ENCODE assay signal across 32 cellular contexts in the genomic region with DNA sequence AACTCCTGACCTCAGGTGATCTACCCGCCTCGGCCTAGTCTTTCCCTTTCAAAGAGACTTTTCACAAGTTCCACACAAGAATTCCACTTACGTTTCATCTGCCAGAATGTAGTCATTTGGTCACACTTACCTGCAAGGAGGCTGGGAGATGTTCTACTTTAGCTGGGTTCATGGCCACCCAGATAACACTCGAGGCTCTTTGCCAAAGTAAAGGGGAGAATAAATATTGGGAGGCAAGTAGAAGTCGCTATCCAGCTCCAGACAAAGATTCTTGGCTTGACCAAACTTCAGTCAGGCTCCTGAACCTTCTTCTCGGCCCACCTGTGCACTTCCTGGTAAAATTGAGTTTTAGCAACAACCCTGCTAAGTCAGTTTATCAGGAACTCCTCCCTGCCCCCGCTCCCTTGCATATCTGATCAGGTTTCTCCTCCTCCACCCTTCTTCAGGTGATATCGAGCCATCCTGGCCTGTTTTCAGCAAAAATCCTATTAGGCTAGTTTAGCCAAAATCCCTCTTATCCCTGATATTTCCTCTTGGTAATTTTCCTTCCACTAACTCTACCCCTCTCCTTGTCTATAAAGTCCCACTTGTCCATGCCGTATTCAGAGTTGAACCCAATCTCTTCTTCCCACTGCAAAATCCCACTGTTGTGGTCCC.
"Had no signal": no experiment of that assay in that cellular context is flagged by ENCODE, and none has a peak within 500 bp of the region (broad histone marks: within the 10 kb centered on the region; RNA-seq: fewer than 3 reads in every experiment).

No MANE protein-coding gene starts in this region.

- H3K9me3 Mint-ChIP-seq: activated CD4-positive, alpha-beta memory T cell treated with anti-CD3 and anti-CD28 coated beads, Interleukin-2, amount 10 ng/mL, durations not matched to agents 7 days and 5 days; activated T-cell treated with anti-CD3 and anti-CD28 coated beads, Interleukin-2, amount 50 U/mL, for 24 hours; T-helper 2 cell treated with Interferon-gamma antibody and Interleukin-4, amounts not matched to agents 5 μg/mL and 100 μg/mL, for 36 hours had no signal

- H3K4me3 Mint-ChIP-seq: activated B cell treated with CpG ODN at 0.5 μM for 24 hours; activated CD4-positive, alpha-beta memory T cell treated with anti-CD3 and anti-CD28 coated beads, Interleukin-2, amount 10 ng/mL, durations not matched to agents 7 days and 5 days; activated CD4-positive, alpha-beta T cell treated with anti-CD3 and anti-CD28 coated beads, Interleukin-2, amount 10 ng/mL, durations not matched to agents 24 days and 14 days; activated naive CD4-positive, alpha-beta T cell treated with anti-CD3 and anti-CD28 coated beads, Interleukin-2, amount 10 ng/mL, durations not matched to agents 7 days and 5 days; activated naive CD8-positive, alpha-beta T cell treated with anti-CD3 and anti-CD28 coated beads, Interleukin-2, amount 10 ng/mL, durations not matched to agents 7 days and 5 days; activated T-cell treated with anti-CD3 and anti-CD28 coated beads, Interleukin-2, amount 50 U/mL, for 24 hours; activated T-helper 1 cell treated with anti-CD3 and anti-CD28 coated beads, Interleukin-12 subunit alpha, Interleukin-12 subunit beta, Interleukin-2, Interleukin-4 antibody, amounts not matched to agents 30 ng/mL and 10 ng/mL and 1 ng/mL, durations not matched to agents 14 hours and 24 hours and 36 hours; central memory CD8-positive, alpha-beta T cell; dendritic cell treated with granulocyte-macrophage colony-stimulating factor and Interleukin-4, amounts not matched to agents 40 ng/mL and 50 ng/mL, for 4 days; endodermal cell; T-helper 17 cell; T-helper 2 cell treated with Interferon-gamma antibody and Interleukin-4, amounts not matched to agents 5 μg/mL and 100 μg/mL, for 36 hours had no signal

- H3K4me1 Mint-ChIP-seq: activated naive CD8-positive, alpha-beta T cell treated with anti-CD3 and anti-CD28 coated beads, Interleukin-2, amount 10 ng/mL, durations not matched to agents 7 days and 5 days; central memory CD8-positive, alpha-beta T cell had no signal

- H3K4me3 ChIP-seq: ascending aorta, coronary artery, dorsolateral prefrontal cortex, esophagus muscularis mucosa, gastrocnemius medialis, heart left ventricle had no signal

- H3K27me3 ChIP-seq: ascending aorta, brain microvascular endothelial cell, dorsolateral prefrontal cortex, esophagus muscularis mucosa, foreskin keratinocyte, gastrocnemius medialis, heart left ventricle had no signal

- H3K4me1 ChIP-seq: ascending aorta, esophagus muscularis mucosa, foreskin keratinocyte, heart left ventricle had no signal

- H3K27me3 Mint-ChIP-seq: activated B cell treated with CpG ODN at 0.5 μM for 24 hours; activated CD4-positive, alpha-beta T cell treated with anti-CD3 and anti-CD28 coated beads, Interleukin-2, amount 10 ng/mL, durations not matched to agents 24 days and 14 days; activated T-cell treated with anti-CD3 and anti-CD28 coated beads, Interleukin-2, amount 50 U/mL, for 24 hours; central memory CD8-positive, alpha-beta T cell; dendritic cell treated with granulocyte-macrophage colony-stimulating factor and Interleukin-4, amounts not matched to agents 40 ng/mL and 50 ng/mL, for 4 days; T-helper 17 cell had no signal

- H3K27ac ChIP-seq: ascending aorta, brain microvascular endothelial cell, coronary artery, dorsolateral prefrontal cortex, esophagus muscularis mucosa, foreskin keratinocyte, gastrocnemius medialis, heart left ventricle, WERI-Rb-1 had no signal

- DNase-seq: activated B cell treated with CpG ODN at 0.5 μM for 24 hours; activated CD4-positive, alpha-beta memory T cell treated with anti-CD3 and anti-CD28 coated beads, Interleukin-2, amount 10 ng/mL, durations not matched to agents 7 days and 5 days; activated CD4-positive, alpha-beta T cell treated with anti-CD3 and anti-CD28 coated beads, Interleukin-2, amount 10 ng/mL, durations not matched to agents 24 days and 14 days; activated CD8-positive, alpha-beta memory T cell treated with anti-CD3 and anti-CD28 coated beads, Interleukin-2, amount 50 U/mL, for 48 hours; activated effector memory CD4-positive, alpha-beta T cell treated with anti-CD3 and anti-CD28 coated beads, Interleukin-2, amount 50 U/mL, for 16 hours; activated naive CD4-positive, alpha-beta T cell treated with anti-CD3 and anti-CD28 coated beads, Interleukin-2, amount 10 ng/mL, durations not matched to agents 7 days and 5 days; activated naive CD8-positive, alpha-beta T cell treated with anti-CD3 and anti-CD28 coated beads, Interleukin-2, amount 10 ng/mL, durations not matched to agents 7 days and 5 days; activated T-cell treated with anti-CD3 and anti-CD28 coated beads for 4 hours; activated T-cell treated with anti-CD3 and anti-CD28 coated beads, Interleukin-2, amount 50 U/mL, for 24 hours; brain microvascular endothelial cell; dorsolateral prefrontal cortex; effector memory CD4-positive, alpha-beta T cell; endodermal cell; erythroblast; foreskin keratinocyte; gastrocnemius medialis; glutamatergic neuron; heart left ventricle; T-helper 1 cell; T-helper 17 cell; T1000; WERI-Rb-1 had no signal

- H3K9me3 ChIP-seq: ascending aorta, gastrocnemius medialis had no signal

- H3K36me3 Mint-ChIP-seq: activated naive CD4-positive, alpha-beta T cell treated with anti-CD3 and anti-CD28 coated beads, Interleukin-2, amount 10 ng/mL, durations not matched to agents 7 days and 5 days; activated naive CD8-positive, alpha-beta T cell treated with anti-CD3 and anti-CD28 coated beads, Interleukin-2, amount 10 ng/mL, durations not matched to agents 7 days and 5 days had no signal

- ATAC-seq: activated CD4-positive, CD25-positive, alpha-beta regulatory T cell treated with anti-CD3 and anti-CD28 coated beads, Interleukin-2, amount 50 U/mL, for 24 hours; activated naive CD4-positive, alpha-beta T cell treated with anti-CD3 and anti-CD28 coated beads, Interleukin-2, amount 50 U/mL, for 72 hours; foreskin keratinocyte; gastrocnemius medialis; heart left ventricle; T-helper 17 cell had no signal

- H3K36me3 ChIP-seq: ascending aorta, brain microvascular endothelial cell, esophagus muscularis mucosa, gastrocnemius medialis, heart left ventricle, WERI-Rb-1 had no signal

- H3K27ac Mint-ChIP-seq: activated B cell treated with CpG ODN at 0.5 μM for 24 hours; activated CD4-positive, alpha-beta memory T cell treated with anti-CD3 and anti-CD28 coated beads, Interleukin-2, amount 10 ng/mL, durations not matched to agents 7 days and 5 days; activated CD4-positive, alpha-beta T cell treated with anti-CD3 and anti-CD28 coated beads, Interleukin-2, amount 10 ng/mL, durations not matched to agents 24 days and 14 days; activated naive CD4-positive, alpha-beta T cell treated with anti-CD3 and anti-CD28 coated beads, Interleukin-2, amount 10 ng/mL, durations not matched to agents 7 days and 5 days; activated naive CD8-positive, alpha-beta T cell treated with anti-CD3 and anti-CD28 coated beads, Interleukin-2, amount 10 ng/mL, durations not matched to agents 7 days and 5 days; activated T-cell treated with anti-CD3 and anti-CD28 coated beads, Interleukin-2, amount 50 U/mL, for 24 hours; activated T-helper 1 cell treated with anti-CD3 and anti-CD28 coated beads, Interleukin-12 subunit alpha, Interleukin-12 subunit beta, Interleukin-2, Interleukin-4 antibody, amounts not matched to agents 30 ng/mL and 10 ng/mL and 1 ng/mL, durations not matched to agents 14 hours and 24 hours and 36 hours; activated T-helper 2 cell treated with anti-CD3 and anti-CD28 coated beads, Interferon-gamma antibody, Interleukin-2, Interleukin-4, amounts not matched to agents 10 μg/mL and 5 μg/mL and 100 μg/mL, durations not matched to agents 14 hours and 24 hours and 36 hours; dendritic cell treated with granulocyte-macrophage colony-stimulating factor and Interleukin-4, amounts not matched to agents 40 ng/mL and 50 ng/mL, for 4 days; endodermal cell; T-helper 17 cell; T-helper 2 cell treated with Interferon-gamma antibody and Interleukin-4, amounts not matched to agents 5 μg/mL and 100 μg/mL, for 36 hours had no signal
